1 cellular context compared by ENCODE assay signal in the genomic region with DNA sequence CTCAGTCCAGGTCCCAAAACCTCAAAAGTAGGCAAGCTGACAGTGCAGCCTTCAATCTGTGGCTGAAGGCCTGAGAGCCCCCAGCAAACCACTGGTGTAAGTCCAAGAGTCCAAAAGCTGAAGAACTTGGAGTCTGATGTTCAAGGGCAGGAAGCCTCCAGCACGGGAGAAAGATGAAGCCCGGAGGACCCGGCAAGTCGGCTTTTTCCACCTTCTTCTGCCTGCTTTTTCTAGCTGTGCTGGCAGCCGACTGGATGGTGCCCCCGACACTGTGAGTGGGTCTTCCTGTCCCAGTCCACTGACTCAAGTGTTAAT.
TF ChIP-seq lines count a peak whose summit lies in the region.

No MANE protein-coding gene starts in this region.

TF ChIP-seq in HepG2, 621 proteins besides CTCF, POLR2A, EP300 and RAD21:
- TF ChIP-seq HNF4A (CRISPR knock-in tag; IDR thresholded peaks at IDR 0.05) (peak; percentile 55; the same call in 1 of the 2 replicates), ZNF7 (CRISPR knock-in tag; IDR thresholded peaks at IDR 0.05) (peak; percentile 88)
